ENCODE assay signal across 18 cellular contexts in genomic region chr11:15816996-15817395, GRCh38.
DNase-seq lines count a peak whose midpoint lies in the region; ATAC-seq, FAIRE-seq and TF ChIP-seq lines count a peak whose summit lies in the region.
"Had no signal": no experiment of that assay in that cellular context is flagged by ENCODE, and none has a peak within 500 bp of the region (broad histone marks: within the 10 kb centered on the region; RNA-seq: fewer than 3 reads in every experiment).

No MANE protein-coding gene starts in this region.

- H3K27me3 ChIP-seq in small intestine (ENCODE audit: control insufficient read depth in 2 of 2, insufficient read depth in 2 of 2, low read length in 2 of 2): no peaks in the 10 kb centered on the region
- H3K27me3 ChIP-seq: adrenal gland had no signal

- TF ChIP-seq CTCF in nephron progenitor cell (IDR thresholded peaks at IDR 0.05): no peak

- no peak for TF ChIP-seq POLR2A in H54 (IDR thresholded peaks at IDR 0.05; ENCODE audit: low read depth, low read length)

- no peaks in the 10 kb centered on the region for H3K36me3 ChIP-seq in small intestine (ENCODE audit: control insufficient read depth in 2 of 2, insufficient read depth in 2 of 2, low read length in 2 of 2)
- H3K36me3 ChIP-seq: adrenal gland had no signal

- ATAC-seq in stimulated activated naive CD8-positive, alpha-beta T cell treated with anti-CD3 and anti-CD28 coated beads, Interleukin-15, Interleukin-2, amounts not matched to agents 100 U/mL and 50 U/mL, for 24 hours: no peak

- DNase-seq in stimulated activated naive CD8-positive, alpha-beta T cell treated with anti-CD3 and anti-CD28 coated beads, Interleukin-15, Interleukin-2, amounts not matched to agents 100 U/mL and 50 U/mL, for 24 hours: no peak
- DNase-seq in dedifferentiated amniotic fluid mesenchymal stem cell (ENCODE audit: extremely low spot score) (peak; percentile 34), nephron progenitor cell (no peak), H54 (ENCODE audit: insufficient read length, low spot score) (no peak), small intestine (no peak), CD1c-positive myeloid dendritic cell (ENCODE audit: extremely low spot score) (no peak), SIG-M5 (lab: John Stamatoyannopoulos, UW) (no peak)
- DNase-seq: activated CD4-positive, alpha-beta T cell treated with anti-CD3 and anti-CD28 coated beads, Interleukin-2, amount 50 U/mL, for 1 hour; activated T-cell treated with anti-CD3 and anti-CD28 coated beads, Interleukin-2, amount 50 U/mL, for 48 hours; dermis blood vessel endothelial cell; hippocampal formation; Kasumi-1; naive thymus-derived CD4-positive, alpha-beta T cell; NCI-H146; retina; T1000 had no signal

- H3K36me3 Mint-ChIP-seq in stimulated activated naive CD8-positive, alpha-beta T cell treated with anti-CD3 and anti-CD28 coated beads, Interleukin-15, Interleukin-2, amounts not matched to agents 100 ng/mL and 50 ng/mL, for 24 hours (ENCODE audit: low read depth): no peaks in the 10 kb centered on the region
- peaks cover 6% of the 10 kb centered on the region for H3K36me3 Mint-ChIP-seq in nephron progenitor cell (ENCODE audit: low read depth)

- no peaks in the 10 kb centered on the region for H3K9me3 ChIP-seq in small intestine (ENCODE audit: control insufficient read depth, low read depth)
- H3K9me3 ChIP-seq: adrenal gland had no signal

- no peak overlapping the region for H3K27ac ChIP-seq in small intestine (ENCODE audit: low read depth in 1 of 2, low read length in 1 of 2)

- peak overlapping the region; percentile 19 for H3K27ac Mint-ChIP-seq in stimulated activated naive CD8-positive, alpha-beta T cell treated with anti-CD3 and anti-CD28 coated beads, Interleukin-15, Interleukin-2, amounts not matched to agents 100 ng/mL and 50 ng/mL, for 24 hours
- H3K27ac Mint-ChIP-seq in nephron progenitor cell: peak overlapping the region; percentile 19
- H3K27ac Mint-ChIP-seq: naive thymus-derived CD4-positive, alpha-beta T cell had no signal

- 91 to 97% (median 91%) methylated on average over 5 of the region's 5 CpGs for WGBS in small intestine, 3 donors

- no peak overlapping the region for H3K4me3 Mint-ChIP-seq in stimulated activated naive CD8-positive, alpha-beta T cell treated with anti-CD3 and anti-CD28 coated beads, Interleukin-15, Interleukin-2, amounts not matched to agents 100 ng/mL and 50 ng/mL, for 24 hours
- H3K4me3 Mint-ChIP-seq in nephron progenitor cell: no peak overlapping the region
- H3K4me3 Mint-ChIP-seq: naive thymus-derived CD4-positive, alpha-beta T cell had no signal

- FAIRE-seq in H54 (lab: Jason Lieb, UNC): no peak
- no peak for FAIRE-seq in small intestine (lab: Jason Lieb, UNC)

- H3K4me3 ChIP-seq in small intestine (ENCODE audit: low read depth in 1 of 2, low read length in 2 of 2): no peak overlapping the region
- H3K4me3 ChIP-seq: adrenal gland had no signal

- peaks cover 19% of the 10 kb centered on the region for H3K27me3 Mint-ChIP-seq in stimulated activated naive CD8-positive, alpha-beta T cell treated with anti-CD3 and anti-CD28 coated beads, Interleukin-15, Interleukin-2, amounts not matched to agents 100 ng/mL and 50 ng/mL, for 24 hours
- peaks cover under 1% of the 10 kb centered on the region for H3K27me3 Mint-ChIP-seq in nephron progenitor cell (ENCODE audit: low read depth, poor library complexity)

- H3K4me1 ChIP-seq in small intestine (ENCODE audit: control insufficient read depth in 2 of 2, insufficient read depth in 1 of 2, low read depth in 1 of 2, low read length in 1 of 2): peaks cover 2 to 4% of the 10 kb centered on the region in 2 donors

- H3K9me3 Mint-ChIP-seq in stimulated activated naive CD8-positive, alpha-beta T cell treated with anti-CD3 and anti-CD28 coated beads, Interleukin-15, Interleukin-2, amounts not matched to agents 100 ng/mL and 50 ng/mL, for 24 hours: peaks cover 8% of the 10 kb centered on the region
- peaks cover 30% of the 10 kb centered on the region for H3K9me3 Mint-ChIP-seq in nephron progenitor cell

- peaks cover 13% of the 10 kb centered on the region for H3K4me1 Mint-ChIP-seq in stimulated activated naive CD8-positive, alpha-beta T cell treated with anti-CD3 and anti-CD28 coated beads, Interleukin-15, Interleukin-2, amounts not matched to agents 100 ng/mL and 50 ng/mL, for 24 hours (ENCODE audit: low read depth)
- peaks cover 26% of the 10 kb centered on the region for H3K4me1 Mint-ChIP-seq in nephron progenitor cell
